Comparison of ENCODE assay signal across 8 cellular contexts in genomic region chr11:96188625-96189006, GRCh38.
DNase-seq lines count a peak whose midpoint lies in the region; ATAC-seq and TF ChIP-seq lines count a peak whose summit lies in the region.

No MANE protein-coding gene starts in this region.

- peak overlapping the region; percentile 58 for H3K27ac Mint-ChIP-seq in Calu3 (ENCODE audit: unreplicated experiment)
- H3K27ac Mint-ChIP-seq in MCF 10A (ENCODE audit: low read depth, unreplicated experiment): peak overlapping the region; percentile 96
- peak overlapping the region; percentile 53 for H3K27ac Mint-ChIP-seq in neural crest cell (ENCODE audit: unreplicated experiment)

- no peaks in the 10 kb centered on the region for H3K36me3 Mint-ChIP-seq in Calu3 (ENCODE audit: insufficient read depth, unreplicated experiment)
- peaks cover 4% of the 10 kb centered on the region for H3K36me3 Mint-ChIP-seq in MCF 10A (ENCODE audit: insufficient read depth, unreplicated experiment)
- H3K36me3 Mint-ChIP-seq in neural crest cell (ENCODE audit: low read depth): peaks cover 7% of the 10 kb centered on the region

- ATAC-seq in GM21447 (IDR thresholded peaks at IDR 0.05; ENCODE audit: unreplicated experiment): peak; percentile 58

- H3K4me2 ChIP-seq in Loucy (ENCODE audit: low read depth, low read length, poor library complexity, severe bottlenecking): peak overlapping the region; percentile 24

- TF ChIP-seq CTCF in Calu3 (IDR thresholded peaks at IDR 0.05; ENCODE audit: unreplicated experiment) (no peak), Loucy (conservative IDR thresholded peaks at IDR 0.05; ENCODE audit: low read length) (no peak), MCF 10A (IDR thresholded peaks at IDR 0.05; ENCODE audit: unreplicated experiment) (no peak), neural crest cell (conservative IDR thresholded peaks at IDR 0.05) (no peak)

- peak overlapping the region; percentile 38; the same call in 1 of the 2 replicates for H2AFZ ChIP-seq in Loucy (ENCODE audit: low read length)

- peaks cover 13% of the 10 kb centered on the region for H3K4me1 ChIP-seq in Loucy (ENCODE audit: insufficient read depth, low read length, poor library complexity, severe bottlenecking)

- no peaks in the 10 kb centered on the region for H3K27me3 Mint-ChIP-seq in Calu3 (ENCODE audit: unreplicated experiment)
- H3K27me3 Mint-ChIP-seq in MCF 10A (ENCODE audit: insufficient read depth, unreplicated experiment): no peaks in the 10 kb centered on the region
- no peaks in the 10 kb centered on the region for H3K27me3 Mint-ChIP-seq in neural crest cell (ENCODE audit: low read depth)

- no peaks in the 10 kb centered on the region for H3K9me2 ChIP-seq in Loucy (replicated peaks; ENCODE audit: low read depth, low read length)

- no peaks in the 10 kb centered on the region for H3K9me3 ChIP-seq in Loucy (ENCODE audit: insufficient read depth, low read depth, low read length)

- POLR2A ChIA-PET in MCF 10A (lab: Yijun Ruan, JAX): interaction anchor here (1.1 to 3.5 kb wide), 6 partner anchors 21 to 155 kb away, joined by 3 to 21 read pairs (median 6); partner anchors contain the start of gene MAML2

- BruUV-seq in Calu3 (replicated peaks; lab: Mats Ljungman, UMichigan) (no TSS peak), MCF 10A (replicated peaks; lab: Mats Ljungman, UMichigan) (no TSS peak)

- CTCF ChIA-PET in Calu3 (lab: Charles Lee) (no interaction called here), MCF 10A (lab: Yijun Ruan, JAX) (interaction anchor here (0.7 to 2.1 kb wide), 3 partner anchors 21 to 208 kb away, joined by 3 to 5 read pairs (median 3); no protein-coding TSS in a partner anchor)

- intact Hi-C loops in Calu3 (cut with micrococcal nuclease; ENCODE audit: unreplicated experiment) (no loop called here), MCF 10A (cut with micrococcal nuclease) (no loop called here)

- no peaks in the 10 kb centered on the region for H3K79me2 ChIP-seq in Loucy (ENCODE audit: insufficient read depth, low read length)

- no peak overlapping the region for H3K9ac ChIP-seq in Loucy (ENCODE audit: low read depth, low read length, poor library complexity, severe bottlenecking)

- H3K4me3 ChIP-seq in Loucy (ENCODE audit: low read length, poor library complexity, severe bottlenecking): no peak overlapping the region

- H4K20me1 ChIP-seq in Loucy (ENCODE audit: insufficient read depth, low read length, poor library complexity, severe bottlenecking): no peaks in the 10 kb centered on the region

- no peaks in the 10 kb centered on the region for H3K27me3 ChIP-seq in Loucy (ENCODE audit: insufficient read depth, low read length, poor library complexity, severe bottlenecking)

- H3F3A ChIP-seq in Loucy (ENCODE audit: low read depth): no peaks in the 10 kb centered on the region

- H3K4me1 Mint-ChIP-seq in Calu3 (ENCODE audit: low read depth, unreplicated experiment) (peaks cover 22% of the 10 kb centered on the region), MCF 10A (ENCODE audit: insufficient read depth, unreplicated experiment) (peaks cover 38% of the 10 kb centered on the region), neural crest cell (peaks cover 60% of the 10 kb centered on the region)

- H3K4me3 Mint-ChIP-seq in Calu3 (ENCODE audit: low read depth, unreplicated experiment) (peak overlapping the region; percentile 4), MCF 10A (ENCODE audit: unreplicated experiment) (peak overlapping the region; percentile 48), neural crest cell (peak overlapping the region; percentile 3)

- no peaks in the 10 kb centered on the region for H3K36me3 ChIP-seq in Loucy (ENCODE audit: insufficient read depth, low read length)

- no peak for DNase-seq in Calu3
- peak; percentile 49 for DNase-seq in MCF 10A (ENCODE audit: unreplicated experiment)
- no peak for DNase-seq in neural crest cell (ENCODE audit: low read depth, low spot score)
- no peak for DNase-seq in NAMALWA (ENCODE audit: low spot score)
- DNase-seq in NK-92 treated with Interleukin-12 subunit alpha and Interleukin-12 subunit beta, amount 100 ng/mL, for 24 hours (lab: John Stamatoyannopoulos, UW): no peak
- DNase-seq in mucosa of gallbladder (ENCODE audit: low spot score): no peak

- H3K9me3 Mint-ChIP-seq in Calu3 (ENCODE audit: low read depth, unreplicated experiment) (no peaks in the 10 kb centered on the region), MCF 10A (ENCODE audit: unreplicated experiment) (peaks cover 11% of the 10 kb centered on the region), neural crest cell (peaks cover 2% of the 10 kb centered on the region)
